15 cellular contexts compared by ENCODE assay signal in genomic region chr21:45263534-45263933, GRCh38.
"Had no signal": no experiment of that assay in that cellular context is flagged by ENCODE, and none has a peak within 500 bp of the region (broad histone marks: within the 10 kb centered on the region; RNA-seq: fewer than 3 reads in every experiment).

No MANE protein-coding gene starts in this region.

- H3K4me1 ChIP-seq: breast epithelium, gastrocnemius medialis, transverse colon had no signal

- H3K4me3 Mint-ChIP-seq: activated naive CD4-positive, alpha-beta T cell treated with anti-CD3 and anti-CD28 coated beads for 36 hours; activated naive CD8-positive, alpha-beta T cell treated with anti-CD3 and anti-CD28 coated beads, Interleukin-2, amount 50 U/mL, for 24 hours; activated T-helper 1 cell treated with anti-CD3 and anti-CD28 coated beads, Interleukin-12 subunit alpha, Interleukin-12 subunit beta, Interleukin-2, Interleukin-4 antibody, amounts not matched to agents 30 ng/mL and 10 ng/mL and 1 ng/mL, durations not matched to agents 14 hours and 24 hours and 36 hours; naive B cell; stimulated activated naive B cell treated with anti-CD40 and anti-IgM and Interleukin-4, amounts not matched to agents 10 μg/mL and 1 μg/mL and 100 μg/mL, for 72 hours; T-cell had no signal

- H3K27me3 ChIP-seq: breast epithelium, gastrocnemius medialis, heart left ventricle, transverse colon, vagina had no signal

- H3K9me3 ChIP-seq: breast epithelium, gastrocnemius medialis, heart left ventricle, transverse colon, vagina had no signal

- DNase-seq: activated CD4-positive, alpha-beta T cell treated with anti-CD3 and anti-CD28 coated beads, Interleukin-2, amount 50 U/mL, for 48 hours; activated naive CD4-positive, alpha-beta T cell treated with anti-CD3 and anti-CD28 coated beads for 36 hours; activated naive CD8-positive, alpha-beta T cell treated with anti-CD3 and anti-CD28 coated beads, Interleukin-2, amount 50 U/mL, for 24 hours; gastrocnemius medialis; naive B cell; retina; stimulated activated naive B cell treated with anti-CD40 and anti-IgM and Interleukin-4, amounts not matched to agents 10 μg/mL and 1 μg/mL and 100 μg/mL, for 72 hours; T1000; transverse colon had no signal

- H3K9me3 Mint-ChIP-seq: activated naive CD4-positive, alpha-beta T cell treated with anti-CD3 and anti-CD28 coated beads for 36 hours; activated naive CD8-positive, alpha-beta T cell treated with anti-CD3 and anti-CD28 coated beads, Interleukin-2, amount 50 U/mL, for 24 hours; activated T-helper 1 cell treated with anti-CD3 and anti-CD28 coated beads, Interleukin-12 subunit alpha, Interleukin-12 subunit beta, Interleukin-2, Interleukin-4 antibody, amounts not matched to agents 30 ng/mL and 10 ng/mL and 1 ng/mL, durations not matched to agents 14 hours and 24 hours and 36 hours; naive B cell; stimulated activated naive B cell treated with anti-CD40 and anti-IgM and Interleukin-4, amounts not matched to agents 10 μg/mL and 1 μg/mL and 100 μg/mL, for 72 hours; T-cell had no signal

- H3K27ac Mint-ChIP-seq: activated naive CD4-positive, alpha-beta T cell treated with anti-CD3 and anti-CD28 coated beads for 36 hours; activated naive CD8-positive, alpha-beta T cell treated with anti-CD3 and anti-CD28 coated beads, Interleukin-2, amount 50 U/mL, for 24 hours; activated T-helper 1 cell treated with anti-CD3 and anti-CD28 coated beads, Interleukin-12 subunit alpha, Interleukin-12 subunit beta, Interleukin-2, Interleukin-4 antibody, amounts not matched to agents 30 ng/mL and 10 ng/mL and 1 ng/mL, durations not matched to agents 14 hours and 24 hours and 36 hours; stimulated activated naive B cell treated with anti-CD40 and anti-IgM and Interleukin-4, amounts not matched to agents 10 μg/mL and 1 μg/mL and 100 μg/mL, for 72 hours; T-cell had no signal

- H3K4me3 ChIP-seq: breast epithelium, gastrocnemius medialis, heart left ventricle, transverse colon, vagina had no signal

- H3K4me1 Mint-ChIP-seq: naive B cell had no signal

- H3K27ac ChIP-seq: breast epithelium, epithelial cell of prostate, gastrocnemius medialis, heart left ventricle, vagina had no signal

- H3K27me3 Mint-ChIP-seq: activated naive CD8-positive, alpha-beta T cell treated with anti-CD3 and anti-CD28 coated beads, Interleukin-2, amount 50 U/mL, for 24 hours; naive B cell; T-cell had no signal

- ATAC-seq: activated naive CD8-positive, alpha-beta T cell treated with anti-CD3 and anti-CD28 coated beads, Interleukin-2, amount 50 U/mL, for 24 hours; gastrocnemius medialis; stimulated activated naive B cell treated with anti-CD40 and anti-IgM and Interleukin-4, amounts not matched to agents 10 μg/mL and 1 μg/mL and 100 μg/mL, for 72 hours; T-cell had no signal
